Comparison of ENCODE assay signal across 18 cellular contexts in the genomic region with DNA sequence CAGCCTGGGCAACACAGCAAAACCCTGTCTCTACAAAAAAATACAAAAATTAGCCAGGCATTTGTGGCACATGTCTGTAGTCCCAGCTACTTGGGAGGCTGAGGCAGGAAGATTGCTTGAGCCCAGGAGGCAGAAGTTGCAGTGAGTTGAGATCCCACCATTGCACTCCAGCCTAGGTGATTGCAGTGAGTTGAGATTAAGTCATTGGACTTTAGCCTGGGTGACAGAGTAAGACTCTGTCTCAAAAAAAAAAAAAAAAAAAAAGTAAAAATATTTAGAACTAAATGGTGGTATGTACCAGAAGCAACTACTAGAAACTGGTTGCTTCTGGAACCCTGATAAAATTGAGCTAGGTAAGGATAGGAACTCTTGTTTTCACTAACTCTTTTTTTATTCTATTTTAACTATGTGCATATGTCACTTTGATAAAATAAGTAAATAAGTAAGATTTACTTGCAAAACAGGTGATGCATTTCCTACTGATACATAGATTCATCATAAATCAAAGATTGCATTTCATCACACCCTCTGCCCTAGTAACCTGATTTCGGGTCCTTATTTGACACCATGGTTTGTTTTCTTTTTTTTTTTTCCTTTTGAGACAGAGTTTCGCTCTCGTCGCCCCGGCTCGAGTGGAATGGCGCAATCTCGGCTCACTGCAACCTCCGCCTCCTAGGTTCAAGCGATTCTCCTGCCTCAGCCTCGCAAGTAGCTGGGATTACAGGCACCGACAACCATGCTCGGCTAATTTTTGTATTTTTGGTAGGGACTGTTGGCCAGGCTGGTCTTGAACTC.
"Had no signal": no experiment of that assay in that cellular context is flagged by ENCODE, and none has a peak within 500 bp of the region (broad histone marks: within the 10 kb centered on the region; RNA-seq: fewer than 3 reads in every experiment).

No MANE protein-coding gene starts in this region.

- H3K9me3 Mint-ChIP-seq: activated naive CD8-positive, alpha-beta T cell treated with anti-CD3 and anti-CD28 coated beads, Interleukin-2, amount 10 ng/mL, durations not matched to agents 7 days and 5 days; activated T-helper 1 cell treated with anti-CD3 and anti-CD28 coated beads, Interleukin-12 subunit alpha, Interleukin-12 subunit beta, Interleukin-2, Interleukin-4 antibody, amounts not matched to agents 30 ng/mL and 10 ng/mL and 1 ng/mL, durations not matched to agents 14 hours and 24 hours and 36 hours; endodermal cell; natural killer cell had no signal

- H3K4me1 Mint-ChIP-seq: activated naive CD8-positive, alpha-beta T cell treated with anti-CD3 and anti-CD28 coated beads, Interleukin-2, amount 10 ng/mL, durations not matched to agents 7 days and 5 days had no signal

- H3K4me3 Mint-ChIP-seq: activated naive CD8-positive, alpha-beta T cell treated with anti-CD3 and anti-CD28 coated beads, Interleukin-2, amount 10 ng/mL, durations not matched to agents 7 days and 5 days; activated T-helper 1 cell treated with anti-CD3 and anti-CD28 coated beads, Interleukin-12 subunit alpha, Interleukin-12 subunit beta, Interleukin-2, Interleukin-4 antibody, amounts not matched to agents 30 ng/mL and 10 ng/mL and 1 ng/mL, durations not matched to agents 14 hours and 24 hours and 36 hours; endodermal cell; natural killer cell had no signal

- H3K27ac ChIP-seq: brain microvascular endothelial cell, heart left ventricle, neutrophil, skin epidermis had no signal

- H3K36me3 Mint-ChIP-seq: natural killer cell had no signal

- H3K9me3 ChIP-seq: heart left ventricle, neutrophil had no signal

- H3K27ac Mint-ChIP-seq: activated naive CD8-positive, alpha-beta T cell treated with anti-CD3 and anti-CD28 coated beads, Interleukin-2, amount 10 ng/mL, durations not matched to agents 7 days and 5 days; activated T-helper 1 cell treated with anti-CD3 and anti-CD28 coated beads, Interleukin-12 subunit alpha, Interleukin-12 subunit beta, Interleukin-2, Interleukin-4 antibody, amounts not matched to agents 30 ng/mL and 10 ng/mL and 1 ng/mL, durations not matched to agents 14 hours and 24 hours and 36 hours; natural killer cell had no signal

- H3K27me3 Mint-ChIP-seq: activated naive CD8-positive, alpha-beta T cell treated with anti-CD3 and anti-CD28 coated beads, Interleukin-2, amount 10 ng/mL, durations not matched to agents 7 days and 5 days had no signal

- H3K4me3 ChIP-seq: heart left ventricle, skin epidermis had no signal

- H3K27me3 ChIP-seq: brain microvascular endothelial cell, heart left ventricle, neutrophil had no signal

- DNase-seq: activated CD4-positive, alpha-beta T cell treated with anti-CD3 and anti-CD28 coated beads, Interleukin-2, amount 50 U/mL, for 1 hour; activated CD4-positive, CD25-positive, alpha-beta regulatory T cell; activated naive CD4-positive, alpha-beta T cell; activated naive CD8-positive, alpha-beta T cell treated with anti-CD3 and anti-CD28 coated beads, Interleukin-2, amount 10 ng/mL, durations not matched to agents 7 days and 5 days; anterior cingulate cortex; brain microvascular endothelial cell; dermis blood vessel endothelial cell; endodermal cell; heart left ventricle; left cardiac atrium; mesenchymal stem cell; natural killer cell; stimulated activated CD4-positive, alpha-beta T cell treated with anti-CD3 and anti-CD28 coated beads, Interleukin-4, amount 100 ng/mL, for 4 hours; stimulated activated CD8-positive, alpha-beta memory T cell treated with anti-CD3 and anti-CD28 coated beads, Interleukin-4, amount 100 ng/mL, for 48 hours; stimulated activated naive CD8-positive, alpha-beta T cell treated with anti-CD3 and anti-CD28 coated beads, Interleukin-15, Interleukin-2, amounts not matched to agents 100 U/mL and 50 U/mL, for 24 hours had no signal

- ATAC-seq: heart left ventricle; left cardiac atrium; natural killer cell; stimulated activated naive CD8-positive, alpha-beta T cell treated with anti-CD3 and anti-CD28 coated beads, Interleukin-15, Interleukin-2, amounts not matched to agents 100 U/mL and 50 U/mL, for 24 hours had no signal

- H3K36me3 ChIP-seq: brain microvascular endothelial cell had no signal
